18 cellular contexts compared by ENCODE assay signal in the genomic region with DNA sequence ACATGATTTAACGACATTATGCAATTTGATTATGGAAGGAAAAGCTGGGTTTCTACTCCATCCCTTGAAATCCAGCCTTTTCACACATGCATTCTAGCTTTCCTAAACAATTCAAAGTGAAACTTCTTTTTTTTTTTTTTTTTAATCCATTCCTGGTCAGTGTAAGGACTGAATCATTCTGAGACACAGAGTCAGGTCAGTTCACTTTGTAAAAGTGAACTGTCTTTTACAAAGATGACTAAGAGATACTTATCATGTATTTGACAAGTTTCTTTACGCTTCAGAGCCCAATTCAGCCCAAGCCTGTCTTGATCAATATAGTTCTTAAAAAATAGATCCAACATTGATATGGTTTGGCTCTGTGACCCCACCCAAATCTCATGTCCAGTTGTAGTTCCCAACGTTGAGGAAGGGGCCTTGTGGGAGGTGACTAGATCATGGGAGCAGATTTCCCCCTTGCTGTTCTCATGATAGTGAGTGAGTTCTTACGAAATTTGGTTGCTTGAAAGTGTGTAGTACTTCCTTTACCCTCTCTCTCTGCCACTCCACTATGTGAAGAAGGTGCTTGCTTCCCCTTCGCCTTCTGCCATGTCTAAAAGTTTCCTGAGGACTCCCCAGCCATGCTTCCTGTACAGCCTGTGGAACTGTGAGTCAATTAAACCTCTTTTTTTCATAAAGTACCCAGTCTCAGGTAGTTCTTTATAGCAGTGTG.
DNase-seq lines count a peak whose midpoint lies in the region; ATAC-seq, FAIRE-seq and TF ChIP-seq lines count a peak whose summit lies in the region.
"Had no signal": no experiment of that assay in that cellular context is flagged by ENCODE, and none has a peak within 500 bp of the region (broad histone marks: within the 10 kb centered on the region; RNA-seq: fewer than 3 reads in every experiment).

No MANE protein-coding gene starts in this region.

- H3K27me3 ChIP-seq in adrenal gland = no peaks in the 10 kb centered on the region
- H3K27me3 ChIP-seq: vagina had no signal

- H3K36me3 ChIP-seq in adrenal gland (replicated peaks in 1 of 2) = no peaks in the 10 kb centered on the region
- H3K36me3 ChIP-seq: vagina had no signal

- DNase-seq in CD14-positive monocyte (ENCODE audit: low spot score) = no peak
- DNase-seq in HTR-8/SVneo (ENCODE audit: insufficient read length, low spot score) = peak; percentile 19
- DNase-seq in T-helper 2 cell treated with Interferon-gamma antibody and Interleukin-4, amounts not matched to agents 5 μg/mL and 100 μg/mL, for 36 hours (ENCODE audit: low spot score) = peak; percentile 7
- DNase-seq in foreskin fibroblast = peak; percentile 51 to 54
- DNase-seq in SHP77 (lab: John Stamatoyannopoulos, UW) = no peak
- no peak for DNase-seq in adrenal gland
- DNase-seq: activated CD4-positive, alpha-beta T cell treated with anti-CD3 and anti-CD28 coated beads, Interleukin-2, amount 10 ng/mL, durations not matched to agents 7 days and 5 days; AML-193; effector memory CD8-positive, alpha-beta T cell; natural killer cell; NCI-H2171 treated with DMSO at 0.1 percent for 48 hours; right cardiac atrium; stimulated activated naive CD4-positive, alpha-beta T cell treated with Interleukin-2 at 50 U/mL for 16 hours had no signal

- H3K27me3 Mint-ChIP-seq in CD14-positive monocyte (ENCODE audit: low read depth in 3 of 3) = peaks cover 0 to 3% (median 3%) of the 10 kb centered on the region in 3 donors
- H3K27me3 Mint-ChIP-seq in T-helper 2 cell treated with Interferon-gamma antibody and Interleukin-4, amounts not matched to agents 5 μg/mL and 100 μg/mL, for 36 hours (ENCODE audit: low read depth) = peaks cover 9% of the 10 kb centered on the region

- no peaks in the 10 kb centered on the region for H3K9me3 ChIP-seq in adrenal gland (replicated peaks in 1 of 3)
- H3K9me3 ChIP-seq: vagina had no signal

- peaks cover 0 to 9% (median 2%) of the 10 kb centered on the region in 7 donors for H3K9me3 Mint-ChIP-seq in CD14-positive monocyte
- H3K9me3 Mint-ChIP-seq in T-helper 2 cell treated with Interferon-gamma antibody and Interleukin-4, amounts not matched to agents 5 μg/mL and 100 μg/mL, for 36 hours = no peaks in the 10 kb centered on the region
- H3K9me3 Mint-ChIP-seq: activated CD4-positive, alpha-beta T cell treated with anti-CD3 and anti-CD28 coated beads, Interleukin-2, amount 10 ng/mL, durations not matched to agents 7 days and 5 days; activated T-helper 1 cell treated with anti-CD3 and anti-CD28 coated beads, Interleukin-12 subunit alpha, Interleukin-12 subunit beta, Interleukin-2, Interleukin-4 antibody, amounts not matched to agents 30 ng/mL and 10 ng/mL and 1 ng/mL, durations not matched to agents 14 hours and 24 hours and 36 hours; effector memory CD8-positive, alpha-beta T cell; natural killer cell had no signal

- WGBS in adrenal gland, 4 donors = 72 to 79% (median 77%) methylated on average over 5 of the region's 5 CpGs

- no peak for ATAC-seq in GM21515 (IDR thresholded peaks at IDR 0.05; ENCODE audit: unreplicated experiment)
- no peak for ATAC-seq in GM21576 (IDR thresholded peaks at IDR 0.05; ENCODE audit: unreplicated experiment)
- ATAC-seq: effector memory CD8-positive, alpha-beta T cell; right cardiac atrium had no signal

- no peaks in the 10 kb centered on the region for H3K36me3 Mint-ChIP-seq in CD14-positive monocyte
- no peaks in the 10 kb centered on the region for H3K36me3 Mint-ChIP-seq in T-helper 2 cell treated with Interferon-gamma antibody and Interleukin-4, amounts not matched to agents 5 μg/mL and 100 μg/mL, for 36 hours (ENCODE audit: low read depth)
- H3K36me3 Mint-ChIP-seq: natural killer cell had no signal

- no peak for TF ChIP-seq POLR2A in adrenal gland (IDR thresholded peaks at IDR 0.05)

- no peak overlapping the region for H3K4me3 ChIP-seq in foreskin fibroblast (ENCODE audit: low read depth in 1 of 2, low read length in 2 of 2)
- H3K4me3 ChIP-seq in adrenal gland = no peak overlapping the region
- H3K4me3 ChIP-seq: vagina had no signal

- no peaks in the 10 kb centered on the region for H3K4me1 ChIP-seq in adrenal gland (replicated peaks in 1 of 2)
- H3K4me1 ChIP-seq: vagina had no signal

- TF ChIP-seq CTCF in CD14-positive monocyte (IDR thresholded peaks at IDR 0.05) (no peak), foreskin fibroblast (IDR thresholded peaks at IDR 0.05; ENCODE audit: low read depth, low read length) (no peak), adrenal gland (IDR thresholded peaks at IDR 0.05) (no peak)

- peaks cover 10% of the 10 kb centered on the region for H3K4me1 Mint-ChIP-seq in CD14-positive monocyte
- peaks cover 4% of the 10 kb centered on the region for H3K4me1 Mint-ChIP-seq in T-helper 2 cell treated with Interferon-gamma antibody and Interleukin-4, amounts not matched to agents 5 μg/mL and 100 μg/mL, for 36 hours (ENCODE audit: low read depth)
- H3K4me1 Mint-ChIP-seq: activated CD4-positive, alpha-beta T cell treated with anti-CD3 and anti-CD28 coated beads, Interleukin-2, amount 10 ng/mL, durations not matched to agents 7 days and 5 days; natural killer cell had no signal

- no peak overlapping the region for H3K4me3 Mint-ChIP-seq in CD14-positive monocyte
- H3K4me3 Mint-ChIP-seq in T-helper 2 cell treated with Interferon-gamma antibody and Interleukin-4, amounts not matched to agents 5 μg/mL and 100 μg/mL, for 36 hours = no peak overlapping the region
- H3K4me3 Mint-ChIP-seq: activated CD4-positive, alpha-beta T cell treated with anti-CD3 and anti-CD28 coated beads, Interleukin-2, amount 10 ng/mL, durations not matched to agents 7 days and 5 days; activated T-helper 1 cell treated with anti-CD3 and anti-CD28 coated beads, Interleukin-12 subunit alpha, Interleukin-12 subunit beta, Interleukin-2, Interleukin-4 antibody, amounts not matched to agents 30 ng/mL and 10 ng/mL and 1 ng/mL, durations not matched to agents 14 hours and 24 hours and 36 hours; effector memory CD8-positive, alpha-beta T cell; natural killer cell had no signal

- H3K27ac ChIP-seq in adrenal gland = no peak overlapping the region
- H3K27ac ChIP-seq: vagina had no signal

- peak overlapping the region in 4 of 7 donors; percentile 27 to 78 (median 64) for H3K27ac Mint-ChIP-seq in CD14-positive monocyte
- no peak overlapping the region for H3K27ac Mint-ChIP-seq in T-helper 2 cell treated with Interferon-gamma antibody and Interleukin-4, amounts not matched to agents 5 μg/mL and 100 μg/mL, for 36 hours
- H3K27ac Mint-ChIP-seq: activated CD4-positive, alpha-beta T cell treated with anti-CD3 and anti-CD28 coated beads, Interleukin-2, amount 10 ng/mL, durations not matched to agents 7 days and 5 days; activated T-helper 1 cell treated with anti-CD3 and anti-CD28 coated beads, Interleukin-12 subunit alpha, Interleukin-12 subunit beta, Interleukin-2, Interleukin-4 antibody, amounts not matched to agents 30 ng/mL and 10 ng/mL and 1 ng/mL, durations not matched to agents 14 hours and 24 hours and 36 hours; effector memory CD8-positive, alpha-beta T cell; natural killer cell had no signal

- FAIRE-seq in HTR-8/SVneo (lab: Jason Lieb, UNC) = no peak
- FAIRE-seq: GM19239 had no signal

- intact Hi-C loops in CD14-positive monocyte (cut with micrococcal nuclease) = no loop called here
- intact Hi-C loops in adrenal gland (cut with DNase I) = no loop called here

Comparison
In these comparisons a context has a peak if more than half of its experiments do, and no peak if none do; other contexts are left out.
1. DNase-seq: peak in HTR-8/SVneo (single experiment), T-helper 2 cell treated with Interferon-gamma antibody and Interleukin-4, amounts not matched to agents 5 μg/mL and 100 μg/mL, for 36 hours (single experiment) and foreskin fibroblast (2 of 2); none in CD14-positive monocyte (single experiment), SHP77 (0 of 2) and adrenal gland (0 of 7).